Comparison of ENCODE assay signal across 24 cellular contexts in the genomic region with DNA sequence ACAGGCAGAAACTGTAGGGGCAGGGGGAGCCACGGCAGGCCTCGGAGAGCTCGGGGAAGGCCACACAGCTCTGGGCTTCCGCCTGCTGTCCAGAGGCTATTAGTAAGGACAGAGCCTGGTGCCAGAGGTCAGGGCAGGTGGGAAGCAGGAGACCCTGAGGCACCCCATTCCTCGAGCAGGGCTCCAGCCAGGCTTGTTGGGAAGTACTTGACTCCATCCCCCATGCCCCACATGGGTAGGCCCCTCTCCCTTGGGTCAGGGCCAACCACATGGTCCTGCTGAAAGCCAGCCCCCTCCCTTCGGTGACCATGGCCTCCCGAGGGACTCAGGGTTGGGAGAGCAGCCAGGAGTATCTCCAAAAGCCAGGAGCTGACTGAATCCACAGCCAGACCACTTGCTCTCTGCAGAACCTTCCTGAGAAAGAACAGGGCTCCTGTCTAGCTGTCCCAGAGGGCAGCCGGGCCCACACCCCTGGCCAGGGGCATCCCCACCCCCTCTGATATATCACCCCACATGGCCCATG. TPM values are rescaled to one million over a fixed set of nuclear protein-coding genes. Genes with fewer than 3 reads are reported as not detected.
DNase-seq lines count a peak whose midpoint lies in the region; ATAC-seq lines count a peak whose summit lies in the region.
"Had no signal": no experiment of that assay in that cellular context is flagged by ENCODE, and none has a peak within 500 bp of the region (broad histone marks: within the 10 kb centered on the region; RNA-seq: fewer than 3 reads in every experiment).

No MANE protein-coding gene starts in this region.

- H3K9me3 ChIP-seq in BLaER1 treated with 17β-estradiol and CSF1 and Interleukin-3, amounts not matched to agents 10 nM and 100 nM (replicated peaks in 1 of 11), result no peaks in the 10 kb centered on the region
- no peaks in the 10 kb centered on the region for H3K9me3 ChIP-seq in neuronal stem cell (replicated peaks in 1 of 2; ENCODE audit: control insufficient read depth in 2 of 2, insufficient read depth in 1 of 2, low read depth in 1 of 2, low read length in 2 of 2)
- H3K9me3 ChIP-seq: thoracic aorta had no signal

- no peaks in the 10 kb centered on the region for H3K36me3 ChIP-seq in BLaER1 treated with 17β-estradiol and CSF1 and Interleukin-3, amounts not matched to agents 10 nM and 100 nM
- H3K36me3 ChIP-seq in neuronal stem cell (replicated peaks in 1 of 2; ENCODE audit: control insufficient read depth in 2 of 2, insufficient read depth in 2 of 2, low read length in 2 of 2), result no peaks in the 10 kb centered on the region
- H3K36me3 ChIP-seq: brain microvascular endothelial cell, neural progenitor cell, thoracic aorta had no signal

- peak overlapping the region in 5 of 11 experiments; percentile 0 to 59 (median 27); a peak in 7 of 22 replicates for H3K9ac ChIP-seq in BLaER1 treated with 17β-estradiol and CSF1 and Interleukin-3, amounts not matched to agents 10 nM and 100 nM
- peak overlapping the region; percentile 39 for H3K9ac ChIP-seq in neuronal stem cell (ENCODE audit: low read depth, low read length, poor library complexity)
- H3K9ac ChIP-seq: neural progenitor cell had no signal

- H3K4me1 ChIP-seq in BLaER1 treated with 17β-estradiol and CSF1 and Interleukin-3, amounts not matched to agents 10 nM and 100 nM, result peaks cover 22 to 69% (median 54%) of the 10 kb centered on the region in 10 experiments
- H3K4me1 ChIP-seq in neuronal stem cell (ENCODE audit: control insufficient read depth in 2 of 2, insufficient read depth in 1 of 2, low read depth in 1 of 2, low read length in 2 of 2), result peaks cover 29 to 33% of the 10 kb centered on the region in 2 donors

- H2BK5ac ChIP-seq in neuronal stem cell (ENCODE audit: low read length), result peak overlapping the region; percentile 34

- peak; percentile 2 to 19 for ATAC-seq in left cardiac atrium
- ATAC-seq in GM21723 (IDR thresholded peaks at IDR 0.05; ENCODE audit: unreplicated experiment), result no peak
- ATAC-seq: GM12878 had no signal

- H3K18ac ChIP-seq in neuronal stem cell (ENCODE audit: low read length), result peak overlapping the region; percentile 75

- H3K4me3 Mint-ChIP-seq in activated CD4-positive, alpha-beta T cell treated with anti-CD3 and anti-CD28 coated beads, Interleukin-2, amount 10 ng/mL, durations not matched to agents 24 days and 14 days, result no peak overlapping the region
- H3K4me3 Mint-ChIP-seq: HFFc6, neural progenitor cell had no signal

- no peak overlapping the region for H4K91ac ChIP-seq in neuronal stem cell (ENCODE audit: low read depth, low read length, poor library complexity)

- H2BK120ac ChIP-seq in neuronal stem cell (ENCODE audit: low read depth, low read length), result peak overlapping the region; percentile 83

- H3K27ac ChIP-seq in BLaER1 treated with 17β-estradiol and CSF1 and Interleukin-3, amounts not matched to agents 10 nM and 100 nM, result peak overlapping the region in 3 of 11 experiments; percentile 14 to 35 (median 26); a peak in 4 of 22 replicates
- no peak overlapping the region for H3K27ac ChIP-seq in neuronal stem cell (replicated peaks; ENCODE audit: low read length)
- H3K27ac ChIP-seq: brain microvascular endothelial cell, coronary artery, neural progenitor cell, thoracic aorta had no signal

- no peaks in the 10 kb centered on the region for H3K79me1 ChIP-seq in neuronal stem cell (ENCODE audit: low read depth, low read length)

- H4K8ac ChIP-seq in neuronal stem cell (ENCODE audit: low read depth, low read length), result no peak overlapping the region

- no peak overlapping the region; a peak in 1 of 20 replicates for H3K4me3 ChIP-seq in BLaER1 treated with 17β-estradiol and CSF1 and Interleukin-3, amounts not matched to agents 10 nM and 100 nM
- no peak overlapping the region for H3K4me3 ChIP-seq in neuronal stem cell (ENCODE audit: low read length in 2 of 2)
- H3K4me3 ChIP-seq: coronary artery, GM12878, neural progenitor cell, smooth muscle cell, thoracic aorta had no signal

- H3K27me3 Mint-ChIP-seq in activated CD4-positive, alpha-beta T cell treated with anti-CD3 and anti-CD28 coated beads, Interleukin-2, amount 10 ng/mL, durations not matched to agents 24 days and 14 days, result peaks cover 4% of the 10 kb centered on the region

- peak overlapping the region; percentile 86 for H3K14ac ChIP-seq in neuronal stem cell (ENCODE audit: low read length)

- H3K36me3 Mint-ChIP-seq in activated CD4-positive, alpha-beta T cell treated with anti-CD3 and anti-CD28 coated beads, Interleukin-2, amount 10 ng/mL, durations not matched to agents 24 days and 14 days (ENCODE audit: low read depth), result no peaks in the 10 kb centered on the region
- H3K36me3 Mint-ChIP-seq: neural progenitor cell had no signal

- H2BK15ac ChIP-seq in neuronal stem cell (ENCODE audit: low read length), result no peak overlapping the region

- peak overlapping the region in 9 of 11 experiments; percentile 44 to 85 (median 69); a peak in 18 of 22 replicates for H3K4me2 ChIP-seq in BLaER1 treated with 17β-estradiol and CSF1 and Interleukin-3, amounts not matched to agents 10 nM and 100 nM
- no peak overlapping the region for H3K4me2 ChIP-seq in neuronal stem cell (ENCODE audit: insufficient read depth, low read length, poor library complexity, severe bottlenecking)
- H3K4me2 ChIP-seq: neural progenitor cell, smooth muscle cell had no signal

- no peak overlapping the region for H3K23ac ChIP-seq in neuronal stem cell (ENCODE audit: low read depth, low read length, poor library complexity)

- no peaks in the 10 kb centered on the region for H3K4me1 Mint-ChIP-seq in activated CD4-positive, alpha-beta T cell treated with anti-CD3 and anti-CD28 coated beads, Interleukin-2, amount 10 ng/mL, durations not matched to agents 24 days and 14 days

- H2BK12ac ChIP-seq in neuronal stem cell (ENCODE audit: low read length), result peak overlapping the region; percentile 32

- intact Hi-C loops in left cardiac atrium (cut with DNase I), result no loop called here
- intact Hi-C loops in activated CD4-positive, alpha-beta T cell treated with anti-CD3 and anti-CD28 coated beads, Interleukin-2, amount 10 ng/mL, durations not matched to agents 24 days and 14 days (cut with micrococcal nuclease), result no loop called here

- no peaks in the 10 kb centered on the region for H3K9me3 Mint-ChIP-seq in activated CD4-positive, alpha-beta T cell treated with anti-CD3 and anti-CD28 coated beads, Interleukin-2, amount 10 ng/mL, durations not matched to agents 24 days and 14 days
- H3K9me3 Mint-ChIP-seq: HFFc6, neural progenitor cell had no signal

- no peak overlapping the region for H3K27ac Mint-ChIP-seq in activated CD4-positive, alpha-beta T cell treated with anti-CD3 and anti-CD28 coated beads, Interleukin-2, amount 10 ng/mL, durations not matched to agents 24 days and 14 days
- H3K27ac Mint-ChIP-seq: HFFc6, neural progenitor cell had no signal

- H2AK5ac ChIP-seq in neuronal stem cell (ENCODE audit: low read depth, low read length), result peak overlapping the region; percentile 87

- H3K27me3 ChIP-seq in BLaER1 treated with 17β-estradiol and CSF1 and Interleukin-3, amounts not matched to agents 10 nM and 100 nM, result peaks cover 0 to 10% (median 0%) of the 10 kb centered on the region in 11 experiments; a peak in 4 of 22 replicates
- peaks cover 0 to 4% (median 1%) of the 10 kb centered on the region in 3 experiments for H3K27me3 ChIP-seq in neuronal stem cell (ENCODE audit: control insufficient read depth in 3 of 3, insufficient read depth in 3 of 3, low read depth in 1 of 3, low read length in 3 of 3)
- H3K27me3 ChIP-seq: brain microvascular endothelial cell, neural progenitor cell had no signal

- no peak overlapping the region for H2AFZ ChIP-seq in neuronal stem cell (ENCODE audit: low read length)
- H2AFZ ChIP-seq: neural progenitor cell had no signal

- no peak overlapping the region for H3K4ac ChIP-seq in neuronal stem cell (ENCODE audit: low read length)

- DNase-seq in NCI-H69 (lab: John Stamatoyannopoulos, UW) (peak; percentile 26), left cardiac atrium (no peak), neuronal stem cell (ENCODE audit: low spot score) (no peak), NCI-H446 treated with DMSO at 0.1 percent for 48 hours (lab: John Stamatoyannopoulos, UW) (no peak)
- no peak for DNase-seq in activated CD4-positive, alpha-beta T cell treated with anti-CD3 and anti-CD28 coated beads, Interleukin-2, amount 10 ng/mL, durations not matched to agents 24 days and 14 days
- DNase-seq: activated CD4-positive, alpha-beta T cell treated with anti-CD3 and anti-CD28 coated beads, Interleukin-2, amount 50 U/mL, for 4 hours; activated effector memory CD4-positive, alpha-beta T cell treated with anti-CD3 and anti-CD28 coated beads, Interleukin-2, amount 50 U/mL, for 16 hours; brain microvascular endothelial cell; DND-41; HFFc6; midbrain; MV-4-11; NCI-H2029 treated with DMSO at 0.1 percent for 48 hours; NCI-H510A; stimulated activated naive CD4-positive, alpha-beta T cell; T-helper 9 cell had no signal

- peaks cover 0 to 23% (median 16%) of the 10 kb centered on the region in 11 experiments; a peak in 12 of 22 replicates for H4K20me1 ChIP-seq in BLaER1 treated with 17β-estradiol and CSF1 and Interleukin-3, amounts not matched to agents 10 nM and 100 nM

- WGBS in neuronal stem cell (ENCODE audit: extremely low coverage in 2 of 2, insufficient read length in 2 of 2, insufficient replicate concordance in 1 of 2), 2 donors, result no CpG with 5 or more reads among the region's 8 CpGs

RNA-seq across cellular contexts. Expression of gene MPRIP, which starts 17.4 kb away (rescaled TPM):
- 100 to 1,000 TPM; 247 to 329 TPM for total RNA-seq in left cardiac atrium
- polyA plus RNA-seq in neuronal stem cell (2013, experiment 1 of 2), result 67.7 TPM
- 72.4 TPM for polyA plus RNA-seq in neuronal stem cell (2013, experiment 2 of 2)
- total RNA-seq in activated CD4-positive, alpha-beta T cell treated with anti-CD3 and anti-CD28 coated beads, Interleukin-2, amount 10 ng/mL, durations not matched to agents 24 days and 14 days, result 155 and 161 TPM in 2 replicates

RNA-seq across cellular contexts. Expression of gene TNFRSF13B, which starts 52.9 kb away (rescaled TPM):
- not detected for total RNA-seq in left cardiac atrium
- not detected for polyA plus RNA-seq in neuronal stem cell (2013, experiment 1 of 2)
- polyA plus RNA-seq in neuronal stem cell (2013, experiment 2 of 2), result not detected
- total RNA-seq in activated CD4-positive, alpha-beta T cell treated with anti-CD3 and anti-CD28 coated beads, Interleukin-2, amount 10 ng/mL, durations not matched to agents 24 days and 14 days, result not detected in 2 replicates
- total RNA-seq: HFFc6, pulmonary artery endothelial cell, smooth muscle cell, thoracic aorta had no signal
- polyA plus RNA-seq: smooth muscle cell had no signal
